In the genomic region with DNA sequence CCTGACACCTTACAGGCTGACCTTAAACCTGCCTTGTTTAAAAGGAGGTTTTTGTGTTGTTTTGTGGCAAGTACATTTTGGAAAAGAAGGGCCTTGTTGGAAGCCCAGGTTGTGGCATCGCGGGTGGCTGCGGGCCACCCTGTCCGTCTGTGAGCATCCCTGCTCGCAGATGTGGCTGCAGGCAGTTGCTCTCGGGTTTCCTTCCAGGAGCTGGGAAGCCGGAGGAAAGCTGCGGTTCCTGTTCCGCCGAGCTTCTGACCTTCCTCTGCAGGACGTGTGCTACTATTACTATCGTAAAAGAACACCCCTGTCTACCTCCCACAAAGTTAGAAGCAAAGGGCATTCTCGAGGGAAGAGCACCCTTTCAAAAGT, we compare ENCODE assay signal across 8 cellular contexts. TPM values are rescaled to one million over a fixed set of nuclear protein-coding genes. Genes with fewer than 3 reads are reported as not detected.
DNase-seq lines count a peak whose midpoint lies in the region; ATAC-seq, FAIRE-seq and TF ChIP-seq lines count a peak whose summit lies in the region.

No MANE protein-coding gene starts in this region.

- H2BK15ac ChIP-seq in IMR-90 (ENCODE audit: low read depth, low read length): no peak overlapping the region

- peak overlapping the region; percentile 5 for H4K5ac ChIP-seq in IMR-90 (ENCODE audit: low read depth, low read length)

- H3K79me1 ChIP-seq in IMR-90 (ENCODE audit: low read depth in 1 of 2, low read length in 2 of 2): peaks cover 15 to 25% of the 10 kb centered on the region in 2 experiments

- peaks cover 24% of the 10 kb centered on the region for H3K4me1 ChIP-seq in CD8-positive, alpha-beta memory T cell (ENCODE audit: insufficient read depth, low read length)
- H3K4me1 ChIP-seq in IMR-90 (ENCODE audit: control insufficient read depth, insufficient read depth, low read length) (0 out of 2 replicates have a peak, but pooled peaks cover 2% of the 10 kb centered on the region), pancreas (peaks cover 0 to 17% (median 12%) of the 10 kb centered on the region in 3 donors)

- H3K9ac ChIP-seq in IMR-90 (ENCODE audit: low read depth, low read length): peak overlapping the region; percentile 69

- peak overlapping the region; percentile 71 to 79 for H4K8ac ChIP-seq in IMR-90 (ENCODE audit: low read depth in 2 of 2, low read length in 2 of 2)

- TF ChIP-seq CTCF in IMR-90 (conservative IDR thresholded peaks at IDR 0.05; ENCODE audit: low read depth, low read length) (no peak), pancreas (IDR thresholded peaks at IDR 0.05) (no peak)

- H4K91ac ChIP-seq in IMR-90 (ENCODE audit: insufficient read depth, low read depth, low read length): peak overlapping the region; percentile 52

- POLR2A ChIA-PET in CD8-positive, alpha-beta memory T cell (lab: Charles Lee): no interaction called here
- POLR2A ChIA-PET in IMR-90 (lab: Charles Lee; ENCODE audit: unreplicated experiment): interaction anchor here (0.6 kb wide), 1 partner anchor 10 kb away, joined by 3 read pairs; no protein-coding TSS in a partner anchor

- no peaks in the 10 kb centered on the region for H3K27me3 ChIP-seq in CD8-positive, alpha-beta memory T cell (ENCODE audit: insufficient read depth, low read length, poor library complexity, severe bottlenecking)
- H3K27me3 ChIP-seq in IMR-90 (ENCODE audit: control insufficient read depth, insufficient read depth, low read length): no peaks in the 10 kb centered on the region
- no peaks in the 10 kb centered on the region for H3K27me3 ChIP-seq in pancreas

- peaks cover 0 to 3% (median 0%) of the 10 kb centered on the region in 5 donors for H3K9me3 Mint-ChIP-seq in CD8-positive, alpha-beta memory T cell
- peaks cover 3 to 9% of the 10 kb centered on the region in 2 donors for H3K9me3 Mint-ChIP-seq in activated naive CD4-positive, alpha-beta T cell treated with anti-CD3 and anti-CD28 coated beads, Interleukin-2, amount 50 U/mL, for 72 hours

- H2AFZ ChIP-seq in IMR-90 (replicated peaks; ENCODE audit: low read length, poor library complexity): peak overlapping the region; percentile 92

- no peak for FAIRE-seq in pancreas (lab: Jason Lieb, UNC)

- CTCF ChIA-PET in CD8-positive, alpha-beta memory T cell (lab: Charles Lee): no interaction called here
- CTCF ChIA-PET in IMR-90 (lab: Yijun Ruan, JAX): interaction anchor here (0.6 to 0.9 kb wide), 3 partner anchors 21 to 122 kb away, joined by 3 to 5 read pairs (median 4); no protein-coding TSS in a partner anchor

- peak overlapping the region; percentile 83 for H3K27ac ChIP-seq in CD8-positive, alpha-beta memory T cell (ENCODE audit: low read depth, low read length)
- H3K27ac ChIP-seq in IMR-90 (ENCODE audit: insufficient read depth, low read length) (peak overlapping the region; percentile 76), pancreas (peak overlapping the region; percentile 92 to 96 (median 94))

- dilution Hi-C loops in IMR-90 (cut with HindIII; ENCODE audit: low sequenced_read_pairs, unreplicated experiment): no loop called here

- peak overlapping the region; percentile 86 for H3K14ac ChIP-seq in IMR-90 (replicated peaks; ENCODE audit: low read depth, low read length)

- H3K27ac Mint-ChIP-seq in CD8-positive, alpha-beta memory T cell: peak overlapping the region; percentile 86 to 95 (median 92)
- peak overlapping the region; percentile 96 to 99 for H3K27ac Mint-ChIP-seq in activated naive CD4-positive, alpha-beta T cell treated with anti-CD3 and anti-CD28 coated beads, Interleukin-2, amount 50 U/mL, for 72 hours

- TF ChIP-seq POLR2A in IMR-90 (IDR thresholded peaks at IDR 0.05; ENCODE audit: low read depth, low read length): no peak

- H2AK5ac ChIP-seq in IMR-90 (ENCODE audit: low read depth, low read length): 0 out of 2 replicates have a peak overlapping the region, but pooled peaks have one; percentile 21

- no peaks in the 10 kb centered on the region for H4K20me1 ChIP-seq in IMR-90 (ENCODE audit: insufficient read depth, low read length)

- peak; percentile 5 for ATAC-seq in GM19324 (IDR thresholded peaks at IDR 0.05; ENCODE audit: low FRiP score, unreplicated experiment)
- peak; percentile 66 for ATAC-seq in IMR-90 (ENCODE audit: low read depth)
- ATAC-seq in activated naive CD4-positive, alpha-beta T cell treated with anti-CD3 and anti-CD28 coated beads, Interleukin-2, amount 50 U/mL, for 72 hours: no peak
- peak; percentile 56 for ATAC-seq in Right ventricle myocardium superior (ENCODE audit: poor library complexity)
- ATAC-seq in pancreas: peak; percentile 19 to 51 (median 40)

- peak overlapping the region; percentile 92 to 99 (median 95) for H3K4me3 Mint-ChIP-seq in CD8-positive, alpha-beta memory T cell

- no peaks in the 10 kb centered on the region for H3K36me3 ChIP-seq in CD8-positive, alpha-beta memory T cell (ENCODE audit: insufficient read depth, low read length)
- peaks cover 3% of the 10 kb centered on the region; the same call in 1 of the 2 replicates for H3K36me3 ChIP-seq in IMR-90 (ENCODE audit: control insufficient read depth, insufficient read depth, low read length)
- H3K36me3 ChIP-seq in pancreas: no peaks in the 10 kb centered on the region

- peak overlapping the region; percentile 74 for H2AK9ac ChIP-seq in IMR-90 (replicated peaks; ENCODE audit: low read depth, low read length, poor library complexity)

- peak overlapping the region; percentile 26 for H2BK120ac ChIP-seq in IMR-90 (ENCODE audit: low read depth, low read length)

- peak overlapping the region; percentile 71 for H2BK5ac ChIP-seq in IMR-90 (ENCODE audit: low read depth, low read length, poor library complexity, severe bottlenecking)

- H3K4ac ChIP-seq in IMR-90 (ENCODE audit: low read depth, low read length): peak overlapping the region; percentile 83

- intact Hi-C loops in IMR-90 (cut with micrococcal nuclease) (loop anchor here (1.0 to 10.0 kb wide), 3 partner anchors 146 to 201 kb away; partner anchors contain the start of gene AGFG1), Right ventricle myocardium superior (cut with DNase I) (no loop called here), pancreas (cut with DNase I) (no loop called here)

- peaks cover 52 to 65% (median 53%) of the 10 kb centered on the region in 3 donors for H3K4me1 Mint-ChIP-seq in CD8-positive, alpha-beta memory T cell

- H3K4me3 ChIP-seq in CD8-positive, alpha-beta memory T cell (ENCODE audit: low read length): peak overlapping the region; percentile 65
- H3K4me3 ChIP-seq in IMR-90 (ENCODE audit: insufficient read depth, low read depth, low read length) (peak overlapping the region; percentile 86), pancreas (peak overlapping the region; percentile 88 to 97 (median 91))

- H3K23ac ChIP-seq in IMR-90 (ENCODE audit: low read depth, low read length): peak overlapping the region; percentile 70

- no CpG with 5 or more reads among the region's 13 CpGs for WGBS in IMR-90 (ENCODE audit: extremely low coverage in 2 of 2, insufficient read length in 1 of 2), 2 experiments
- WGBS in pancreas, 2 donors: 0 to 1% methylated on average over 13 of the region's 13 CpGs

- DNase-seq in CD8-positive, alpha-beta memory T cell: peak in 1 of 5 donors; percentile 3
- peak; percentile 55 for DNase-seq in IMR-90
- no peak for DNase-seq in activated naive CD4-positive, alpha-beta T cell treated with anti-CD3 and anti-CD28 coated beads, Interleukin-2, amount 50 U/mL, for 72 hours (ENCODE audit: low spot score in 2 of 2)
- DNase-seq in Right ventricle myocardium superior: peak; percentile 44
- DNase-seq in pancreas: peak in 5 of 6 donors; percentile 20 to 62 (median 31)
- DNase-seq in SIG-M5 treated with dmso at 0.1 percent for 504 hours (lab: John Stamatoyannopoulos, UW; ENCODE audit: unreplicated experiment): no peak
- DNase-seq in effector CD8-positive, alpha-beta T cell (lab: John Stamatoyannopoulos, UW): no peak

- H3K27me3 Mint-ChIP-seq in CD8-positive, alpha-beta memory T cell: peaks cover 3 to 5% of the 10 kb centered on the region in 2 donors

- no peak overlapping the region for H2BK20ac ChIP-seq in IMR-90 (ENCODE audit: low read depth, low read length)

- peak overlapping the region; percentile 5; the same call in 1 of the 2 replicates for H3K18ac ChIP-seq in IMR-90 (ENCODE audit: low read depth, low read length)

- H3K56ac ChIP-seq in IMR-90 (ENCODE audit: extremely low read depth, insufficient read depth, low read length): peak overlapping the region; percentile 63; the same call in 1 of the 2 replicates

- no peaks in the 10 kb centered on the region for H3K9me1 ChIP-seq in IMR-90 (ENCODE audit: insufficient read depth, low read length)

- H3K36me3 Mint-ChIP-seq in CD8-positive, alpha-beta memory T cell: peaks cover 0 to 21% (median 9%) of the 10 kb centered on the region in 3 donors
- peaks cover 16 to 18% of the 10 kb centered on the region in 2 donors for H3K36me3 Mint-ChIP-seq in activated naive CD4-positive, alpha-beta T cell treated with anti-CD3 and anti-CD28 coated beads, Interleukin-2, amount 50 U/mL, for 72 hours

- no peaks in the 10 kb centered on the region for H3K9me3 ChIP-seq in CD8-positive, alpha-beta memory T cell (ENCODE audit: low read length)
- no peaks in the 10 kb centered on the region for H3K9me3 ChIP-seq in IMR-90 (ENCODE audit: control insufficient read depth, insufficient read depth, low read length)
- no peaks in the 10 kb centered on the region for H3K9me3 ChIP-seq in pancreas

- BruUV-seq in IMR-90 (replicated peaks; lab: Mats Ljungman, UMichigan): TSS peak; percentile 32

- in situ Hi-C loops in IMR-90 (cut with MboI; ENCODE audit: low sequenced_read_pairs): no loop called here

- H3K4me2 ChIP-seq in IMR-90 (ENCODE audit: low read depth, low read length): peak overlapping the region; percentile 90

- TF ChIP-seq RAD21 in IMR-90 (IDR thresholded peaks at IDR 0.05; ENCODE audit: low read length): no peak

RNA-seq across cellular contexts. Expression of gene MFF, which starts 0.8 kb away (rescaled TPM):
- total RNA-seq in CD8-positive, alpha-beta memory T cell: 10 to 100 TPM; 64.6 to 67.0 TPM
- 132 TPM for polyA plus RNA-seq in CD8-positive, alpha-beta memory T cell
- 86.4 and 96.4 TPM in 2 replicates for total RNA-seq in IMR-90 (2012; rRNA removed)
- polyA plus RNA-seq in IMR-90 (2012; rRNA removed): 61.0 and 70.1 TPM in 2 replicates
- 28.9 and 29.5 TPM in 2 replicates for polyA plus RNA-seq in IMR-90 (2012; cell fraction: cytosol; rRNA removed)
- 17.1 and 109 TPM in 2 replicates for polyA plus RNA-seq in IMR-90 (2012; cell fraction: nucleus; rRNA removed; ENCODE audit: low replicate concordance)
- 10 to 100 TPM; 60.1 to 88.1 TPM for total RNA-seq in activated naive CD4-positive, alpha-beta T cell treated with anti-CD3 and anti-CD28 coated beads, Interleukin-2, amount 50 U/mL, for 72 hours
- total RNA-seq in Right ventricle myocardium superior: 87.2 TPM
- total RNA-seq in pancreas: 10 to 100 TPM; 29.8 to 47.9 (median 38.0) TPM
- 10 to 100 TPM; 46.1 to 71.7 TPM for polyA plus RNA-seq in pancreas

RNA-seq across cellular contexts. Expression of gene TM4SF20, which starts 53.3 kb away (rescaled TPM):
- not detected for total RNA-seq in CD8-positive, alpha-beta memory T cell
- not detected for polyA plus RNA-seq in CD8-positive, alpha-beta memory T cell
- total RNA-seq in IMR-90 (2012; rRNA removed) (under 0.01 TPM in 2 replicates), Right ventricle myocardium superior (not detected), pancreas (not detected)
- polyA plus RNA-seq in IMR-90 (2012; rRNA removed) (0.03 and 0.06 TPM in 2 replicates), pancreas (not detected)
- polyA plus RNA-seq in IMR-90 (2012; cell fraction: cytosol; rRNA removed): not detected in 2 replicates
- not detected in 2 replicates for polyA plus RNA-seq in IMR-90 (2012; cell fraction: nucleus; rRNA removed; ENCODE audit: low replicate concordance)
- total RNA-seq in activated naive CD4-positive, alpha-beta T cell treated with anti-CD3 and anti-CD28 coated beads, Interleukin-2, amount 50 U/mL, for 72 hours: not detected

Comparison
In these comparisons a context has a peak if more than half of its experiments do, and no peak if none do; other contexts are left out.
1. DNase-seq: peak in IMR-90 (single experiment), Right ventricle myocardium superior (single experiment) and pancreas (5 of 6); none in activated naive CD4-positive, alpha-beta T cell treated with anti-CD3 and anti-CD28 coated beads, Interleukin-2, amount 50 U/mL, for 72 hours (0 of 2), SIG-M5 treated with dmso at 0.1 percent for 504 hours (single experiment) and effector CD8-positive, alpha-beta T cell (single experiment).
2. ATAC-seq: peak in GM19324 (single experiment), IMR-90 (single experiment), Right ventricle myocardium superior (single experiment) and pancreas (4 of 4); none in activated naive CD4-positive, alpha-beta T cell treated with anti-CD3 and anti-CD28 coated beads, Interleukin-2, amount 50 U/mL, for 72 hours (0 of 2).
3. Peak in every context shown above with its lines, with median percentiles within 50 percentile points of each other: H3K27ac ChIP-seq and H3K4me3 ChIP-seq.